24 cellular contexts compared by ENCODE assay signal in the genomic region with DNA sequence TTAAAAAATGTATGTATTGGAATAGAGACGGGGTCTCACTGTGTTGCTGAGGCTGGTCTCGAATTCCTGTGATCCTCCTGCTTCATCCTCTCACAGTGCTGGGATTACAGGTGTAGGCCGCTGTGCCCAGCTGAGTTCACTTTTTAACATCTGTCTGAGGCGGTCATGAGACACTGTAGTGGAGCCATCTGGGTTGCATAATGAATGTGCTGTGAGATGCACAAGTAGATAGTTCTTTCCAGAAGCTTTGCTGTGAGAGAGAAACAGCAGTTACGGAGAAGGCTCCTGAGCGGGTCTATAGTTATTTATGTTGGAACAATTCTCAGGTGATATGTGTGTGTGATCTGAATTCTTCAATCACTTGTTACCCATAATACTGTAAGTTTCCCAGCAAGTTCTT. TPM values are rescaled to one million over a fixed set of nuclear protein-coding genes. Genes with fewer than 3 reads are reported as not detected.
A peak's percentile ranks its signal among the peaks of the same experiment; 100 is the strongest.
DNase-seq lines count a peak whose midpoint lies in the region; ATAC-seq and TF ChIP-seq lines count a peak whose summit lies in the region.
"Had no signal": no experiment of that assay in that cellular context is flagged by ENCODE, and none has a peak within 500 bp of the region (broad histone marks: within the 10 kb centered on the region; RNA-seq: fewer than 3 reads in every experiment).

No MANE protein-coding gene starts in this region.

- peaks cover 40% of the 10 kb centered on the region for H3K36me3 Mint-ChIP-seq in activated CD8-positive, alpha-beta memory T cell treated with anti-CD3 and anti-CD28 coated beads, Interleukin-2, amount 10 ng/mL, durations not matched to agents 7 days and 5 days
- peaks cover 38 to 50% of the 10 kb centered on the region in 2 donors for H3K36me3 Mint-ChIP-seq in CD4-positive, alpha-beta memory T cell

- peaks cover 5% of the 10 kb centered on the region for H3F3A ChIP-seq in SK-N-SH (replicated peaks; ENCODE audit: insufficient read depth)

- H3K27ac Mint-ChIP-seq in activated CD8-positive, alpha-beta memory T cell treated with anti-CD3 and anti-CD28 coated beads, Interleukin-2, amount 10 ng/mL, durations not matched to agents 7 days and 5 days, result no peak overlapping the region
- peak overlapping the region in 3 of 7 donors; percentile 57 to 90 (median 60) for H3K27ac Mint-ChIP-seq in CD4-positive, alpha-beta memory T cell
- H3K27ac Mint-ChIP-seq: H9, HFFc6 had no signal

- no peak overlapping the region for H3K27ac ChIP-seq in CD4-positive, alpha-beta memory T cell (ENCODE audit: low read depth, low read length)
- H3K27ac ChIP-seq in SK-N-SH (ENCODE audit: low read depth in 2 of 2, low read length in 1 of 2) (no peak overlapping the region), tibial artery (no peak overlapping the region)
- H3K27ac ChIP-seq: BLaER1, GM23248, HL-60, PC-9 had no signal

- no peak for DNase-seq in activated CD8-positive, alpha-beta memory T cell treated with anti-CD3 and anti-CD28 coated beads, Interleukin-2, amount 10 ng/mL, durations not matched to agents 7 days and 5 days
- DNase-seq in activated CD8-positive, alpha-beta memory T cell treated with anti-CD3 and anti-CD28 coated beads, Interleukin-2, amount 50 U/mL, for 48 hours, result no peak
- no peak for DNase-seq in CD4-positive, alpha-beta memory T cell
- DNase-seq in SK-N-SH (peak; percentile 29), globus pallidus (ENCODE audit: low spot score) (peak; percentile 52), tibial artery (no peak)
- DNase-seq: DMS79, GM23248, H9, HFFc6, MM.1S, NCI-H1092, NCI-H1436 treated with DMSO at 0.1 percent for 48 hours, NCI-H2029, NCI-H2227 treated with DMSO at 0.1 percent for 48 hours, NCI-H510A, PC-9, RPMI8226, SHP77 had no signal

- H3K9me3 ChIP-seq in CD4-positive, alpha-beta memory T cell (ENCODE audit: control insufficient read depth in 1 of 2, low read length in 2 of 2), result no peaks in the 10 kb centered on the region
- H3K9me3 ChIP-seq in SK-N-SH (no peaks in the 10 kb centered on the region), tibial artery (no peaks in the 10 kb centered on the region)
- H3K9me3 ChIP-seq: BLaER1 had no signal

- TF ChIP-seq CTCF in SK-N-SH (IDR thresholded peaks at IDR 0.05) (no peak), tibial artery (IDR thresholded peaks at IDR 0.05) (no peak)

- no peak overlapping the region for H2AFZ ChIP-seq in SK-N-SH (ENCODE audit: low read depth)
- H2AFZ ChIP-seq: GM23248, PC-9 had no signal

- 0 out of 2 replicates have a peak, but pooled peaks cover 8% of the 10 kb centered on the region for H4K20me1 ChIP-seq in SK-N-SH (ENCODE audit: insufficient read depth)

- intact Hi-C loops in CD4-positive, alpha-beta memory T cell (cut with micrococcal nuclease), result no loop called here
- intact Hi-C loops in tibial artery (cut with DNase I; ENCODE audit: low total_unique reads), result loop anchor here (10.0 kb wide), 1 partner anchor 372 kb away; a partner anchor contains a TSS

- H3K9me2 ChIP-seq in SK-N-SH, result no peaks in the 10 kb centered on the region

- H3K27me3 ChIP-seq in CD4-positive, alpha-beta memory T cell (ENCODE audit: insufficient read depth, low read length), result no peaks in the 10 kb centered on the region
- H3K27me3 ChIP-seq in SK-N-SH (ENCODE audit: insufficient read depth) (no peaks in the 10 kb centered on the region), tibial artery (no peaks in the 10 kb centered on the region)
- H3K27me3 ChIP-seq: BLaER1 had no signal

- TF ChIP-seq RAD21 in SK-N-SH (IDR thresholded peaks at IDR 0.05; ENCODE audit: low read length), result no peak

- peaks cover 42% of the 10 kb centered on the region for H3K4me1 Mint-ChIP-seq in activated CD8-positive, alpha-beta memory T cell treated with anti-CD3 and anti-CD28 coated beads, Interleukin-2, amount 10 ng/mL, durations not matched to agents 7 days and 5 days
- H3K4me1 Mint-ChIP-seq in CD4-positive, alpha-beta memory T cell, result peaks cover 29 to 72% (median 48%) of the 10 kb centered on the region in 4 donors

- ATAC-seq in activated CD8-positive, alpha-beta memory T cell treated with anti-CD3 and anti-CD28 coated beads, Interleukin-2, amount 10 ng/mL, durations not matched to agents 7 days and 5 days, result no peak
- no peak for ATAC-seq in GM19351 (IDR thresholded peaks at IDR 0.05; ENCODE audit: unreplicated experiment)
- ATAC-seq: HepG2, K562 had no signal

- peaks cover 40% of the 10 kb centered on the region for H3K4me1 ChIP-seq in CD4-positive, alpha-beta memory T cell (ENCODE audit: insufficient read depth, low read length)
- H3K4me1 ChIP-seq in SK-N-SH (ENCODE audit: control insufficient read depth in 1 of 2, insufficient read depth in 2 of 2, low read depth in 1 of 2, low read length in 1 of 2), result peaks cover 8 to 20% of the 10 kb centered on the region in 2 experiments; a peak in 1 of 4 replicates
- peaks cover 0 to 28% (median 22%) of the 10 kb centered on the region in 4 donors for H3K4me1 ChIP-seq in tibial artery

- peak in 1 of 2 experiments; percentile 52; a peak in 2 of 4 replicates for TF ChIP-seq EP300 in SK-N-SH (IDR thresholded peaks at IDR 0.05; ENCODE audit: borderline replicate concordance in 1 of 2, low read depth in 1 of 2, low read length in 1 of 2)

- H3K4me2 ChIP-seq in SK-N-SH, result no peak overlapping the region
- H3K4me2 ChIP-seq: BLaER1, PC-9 had no signal

- CTCF ChIA-PET in activated CD8-positive, alpha-beta memory T cell treated with anti-CD3 and anti-CD28 coated beads, Interleukin-2, amount 10 ng/mL, durations not matched to agents 7 days and 5 days (lab: Charles Lee), result interaction anchor here (6.2 kb wide), 1 partner anchor 9 kb away, joined by 33 read pairs; no protein-coding TSS in a partner anchor
- CTCF ChIA-PET in CD4-positive, alpha-beta memory T cell (lab: Charles Lee; ENCODE audit: partially characterized antibody), result interaction anchor here (1.3 to 3.6 kb wide), 3 partner anchors 9 to 82 kb away, joined by 3 to 27 read pairs (median 7); no protein-coding TSS in a partner anchor
- CTCF ChIA-PET in SK-N-SH (lab: Yijun Ruan, JAX), result interaction anchor here (0.6 to 4.5 kb wide), 4 partner anchors 8 to 211 kb away, joined by 3 to 20 read pairs (median 12); no protein-coding TSS in a partner anchor

- peaks cover 42% of the 10 kb centered on the region for H3K79me2 ChIP-seq in SK-N-SH (ENCODE audit: insufficient read depth)

- POLR2A ChIA-PET in CD4-positive, alpha-beta memory T cell (lab: Charles Lee; ENCODE audit: partially characterized antibody), result no interaction called here
- POLR2A ChIA-PET in SK-N-SH (lab: Yijun Ruan, JAX), result no interaction called here

- WGBS in SK-N-SH (ENCODE audit: low lambda C conversion rate), result 96% methylated on average over 6 of the region's 6 CpGs

- H3K27me3 Mint-ChIP-seq in activated CD8-positive, alpha-beta memory T cell treated with anti-CD3 and anti-CD28 coated beads, Interleukin-2, amount 10 ng/mL, durations not matched to agents 7 days and 5 days, result no peaks in the 10 kb centered on the region
- no peaks in the 10 kb centered on the region for H3K27me3 Mint-ChIP-seq in CD4-positive, alpha-beta memory T cell

- H3K4me3 ChIP-seq in CD4-positive, alpha-beta memory T cell (ENCODE audit: low read length in 2 of 2), result no peak overlapping the region
- H3K4me3 ChIP-seq in SK-N-SH (ENCODE audit: low read depth in 2 of 2, low read length in 1 of 2), result no peak overlapping the region
- no peak overlapping the region for H3K4me3 ChIP-seq in tibial artery
- H3K4me3 ChIP-seq: BLaER1, GM23248, K562, PC-9 had no signal

- no peaks in the 10 kb centered on the region for H3K9me3 Mint-ChIP-seq in activated CD8-positive, alpha-beta memory T cell treated with anti-CD3 and anti-CD28 coated beads, Interleukin-2, amount 10 ng/mL, durations not matched to agents 7 days and 5 days (ENCODE audit: low read depth)
- no peaks in the 10 kb centered on the region for H3K9me3 Mint-ChIP-seq in CD4-positive, alpha-beta memory T cell
- H3K9me3 Mint-ChIP-seq: H9, HFFc6 had no signal

- peaks cover 26% of the 10 kb centered on the region for H3K36me3 ChIP-seq in CD4-positive, alpha-beta memory T cell (ENCODE audit: insufficient read depth, low read length)
- peaks cover 14 to 32% of the 10 kb centered on the region in 2 experiments for H3K36me3 ChIP-seq in SK-N-SH (replicated peaks in 1 of 2; ENCODE audit: control insufficient read depth in 1 of 2, insufficient read depth in 2 of 2, low read length in 1 of 2)
- peaks cover 21 to 36% (median 26%) of the 10 kb centered on the region in 3 donors for H3K36me3 ChIP-seq in tibial artery

- H3K9ac ChIP-seq in SK-N-SH, result no peak overlapping the region
- H3K9ac ChIP-seq: BLaER1, GM23248 had no signal

- H3K4me3 Mint-ChIP-seq in activated CD8-positive, alpha-beta memory T cell treated with anti-CD3 and anti-CD28 coated beads, Interleukin-2, amount 10 ng/mL, durations not matched to agents 7 days and 5 days, result peak overlapping the region; percentile 11
- H3K4me3 Mint-ChIP-seq in CD4-positive, alpha-beta memory T cell, result peak overlapping the region in 5 of 8 donors; percentile 10 to 68 (median 39)
- H3K4me3 Mint-ChIP-seq: H9, HFFc6 had no signal

TF ChIP-seq in SK-N-SH, 30 proteins besides CTCF, POLR2A, EP300 and RAD21 (continues in another document):
- no peak for TF ChIP-seq RCOR1 (IDR thresholded peaks at IDR 0.05; ENCODE audit: low read length)
- no peak for TF ChIP-seq TCF12 (IDR thresholded peaks at IDR 0.05)
- no peak for TF ChIP-seq MXI1 (IDR thresholded peaks at IDR 0.05; ENCODE audit: low read depth, low read length)
- no peak for TF ChIP-seq SMC3 (IDR thresholded peaks at IDR 0.05; ENCODE audit: low read depth, low read length)
- no peak for TF ChIP-seq NRF1 (IDR thresholded peaks at IDR 0.05; ENCODE audit: low read depth, low read length)
- TF ChIP-seq NFIC (IDR thresholded peaks at IDR 0.05; ENCODE audit: borderline replicate concordance), result no peak
- TF ChIP-seq GATA2 (CRISPR knock-in tag; IDR thresholded peaks at IDR 0.05), result peak; percentile 67

RNA-seq across cellular contexts. Expression of a gene that starts 3.1 kb away (rescaled TPM):
- total RNA-seq in activated CD8-positive, alpha-beta memory T cell treated with anti-CD3 and anti-CD28 coated beads, Interleukin-2, amount 10 ng/mL, durations not matched to agents 7 days and 5 days, result 10 to 100 TPM; 48.7 to 51.7 TPM
- 10 to 100 TPM; 56.6 TPM for total RNA-seq in CD4-positive, alpha-beta memory T cell
- polyA plus RNA-seq in CD4-positive, alpha-beta memory T cell, result 10 to 100 TPM; 42.7 to 45.8 TPM
- 22.4 and 26.4 TPM in 2 replicates for polyA plus RNA-seq in SK-N-SH (2012; rRNA removed)
- polyA plus RNA-seq in SK-N-SH (2012; cell fraction: cytosol; rRNA removed), result 29.9 and 31.9 TPM in 2 replicates
- 68.5 and 81.5 TPM in 2 replicates for polyA plus RNA-seq in SK-N-SH (2012; cell fraction: nucleus; rRNA removed)

RNA-seq across cellular contexts. Expression of a gene that starts 53.3 kb away (rescaled TPM):
- total RNA-seq in activated CD8-positive, alpha-beta memory T cell treated with anti-CD3 and anti-CD28 coated beads, Interleukin-2, amount 10 ng/mL, durations not matched to agents 7 days and 5 days, result 10 to 100 TPM; 47.9 to 63.4 TPM
- total RNA-seq in CD4-positive, alpha-beta memory T cell, result 10 to 100 TPM; 73.2 to 84.4 TPM
- polyA plus RNA-seq in CD4-positive, alpha-beta memory T cell, result 10 to 100 TPM; 36.6 to 39.1 TPM
- 12.3 and 16.5 TPM in 2 replicates for polyA plus RNA-seq in SK-N-SH (2012; rRNA removed)
- 14.9 and 19.2 TPM in 2 replicates for polyA plus RNA-seq in SK-N-SH (2012; cell fraction: cytosol; rRNA removed)
- 30.1 and 41.4 TPM in 2 replicates for polyA plus RNA-seq in SK-N-SH (2012; cell fraction: nucleus; rRNA removed)

Comparison
In these comparisons a context has a peak if more than half of its experiments do, and no peak if none do; other contexts are left out.
1. DNase-seq: peak in SK-N-SH (single experiment) and globus pallidus (single experiment); none in activated CD8-positive, alpha-beta memory T cell treated with anti-CD3 and anti-CD28 coated beads, Interleukin-2, amount 10 ng/mL, durations not matched to agents 7 days and 5 days (single experiment), activated CD8-positive, alpha-beta memory T cell treated with anti-CD3 and anti-CD28 coated beads, Interleukin-2, amount 50 U/mL, for 48 hours (single experiment), CD4-positive, alpha-beta memory T cell (0 of 5) and tibial artery (0 of 2).